In genomic region chr15:71804695-71805470, GRCh38 we compare ENCODE assay signal across 18 cellular contexts. TPM values are rescaled to one million over a fixed set of nuclear protein-coding genes. Genes with fewer than 3 reads are reported as not detected.
A peak's percentile ranks its signal among the peaks of the same experiment; 100 is the strongest.
DNase-seq lines count a peak whose midpoint lies in the region; ATAC-seq, FAIRE-seq and TF ChIP-seq lines count a peak whose summit lies in the region.
"Had no signal": no experiment of that assay in that cellular context is flagged by ENCODE, and none has a peak within 500 bp of the region (broad histone marks: within the 10 kb centered on the region; RNA-seq: fewer than 3 reads in every experiment).

No MANE protein-coding gene starts in this region.

- TF ChIP-seq POLR2A in esophagus squamous epithelium (IDR thresholded peaks at IDR 0.05) = no peak

- H3K27me3 ChIP-seq in adipocyte (replicated peaks; ENCODE audit: control insufficient read depth, insufficient read depth, low read length) (peaks cover 10% of the 10 kb centered on the region), neural progenitor cell (no peaks in the 10 kb centered on the region), esophagus squamous epithelium (no peaks in the 10 kb centered on the region)
- H3K27me3 ChIP-seq: dorsolateral prefrontal cortex had no signal

- intact Hi-C loops in esophagus squamous epithelium (cut with DNase I) = loop anchor here (10.0 kb wide), 1 partner anchor 350 kb away; no protein-coding TSS in a partner anchor

- no peak overlapping the region for H3K4me3 Mint-ChIP-seq in neural progenitor cell
- H3K4me3 Mint-ChIP-seq: activated T-helper 1 cell treated with anti-CD3 and anti-CD28 coated beads, Interleukin-12 subunit alpha, Interleukin-12 subunit beta, Interleukin-2, Interleukin-4 antibody, amounts not matched to agents 30 ng/mL and 10 ng/mL and 1 ng/mL, durations not matched to agents 14 hours and 24 hours and 36 hours; CD8-positive, alpha-beta T cell had no signal

- no peak overlapping the region for H3K4me2 ChIP-seq in neural progenitor cell

- no peak for TF ChIP-seq CTCF in neural progenitor cell (IDR thresholded peaks at IDR 0.05)
- TF ChIP-seq CTCF in esophagus squamous epithelium (IDR thresholded peaks at IDR 0.05) = no peak

- no peaks in the 10 kb centered on the region for H3K9me3 Mint-ChIP-seq in neural progenitor cell
- H3K9me3 Mint-ChIP-seq: activated T-helper 1 cell treated with anti-CD3 and anti-CD28 coated beads, Interleukin-12 subunit alpha, Interleukin-12 subunit beta, Interleukin-2, Interleukin-4 antibody, amounts not matched to agents 30 ng/mL and 10 ng/mL and 1 ng/mL, durations not matched to agents 14 hours and 24 hours and 36 hours; CD8-positive, alpha-beta T cell; memory B cell had no signal

- DNase-seq in GM18507 (ENCODE audit: extremely low spot score, insufficient read length, low read depth) (no peak), adipocyte (ENCODE audit: low read depth) (peak; percentile 9), neural progenitor cell (ENCODE audit: low spot score) (no peak), HTR-8/SVneo (ENCODE audit: insufficient read length, low spot score) (no peak), esophagus squamous epithelium (lab: John Stamatoyannopoulos, UW) (no peak)
- DNase-seq: activated CD4-positive, alpha-beta T cell treated with anti-CD3 and anti-CD28 coated beads, Interleukin-2, amount 50 U/mL, for 48 hours; aorta; CD8-positive, alpha-beta T cell; dorsolateral prefrontal cortex; NCI-H1048; nucleus accumbens; Right ventricle myocardium superior had no signal

- 77 to 78% methylated on average over 5 to 6 of the region's 6 CpGs for WGBS in esophagus squamous epithelium, 2 donors

- peaks cover 12% of the 10 kb centered on the region for H3K4me1 ChIP-seq in adipocyte (ENCODE audit: control insufficient read depth, insufficient read depth, low read length)
- peaks cover 32% of the 10 kb centered on the region for H3K4me1 ChIP-seq in neural progenitor cell
- H3K4me1 ChIP-seq in esophagus squamous epithelium = peaks cover 0 to 15% (median 0%) of the 10 kb centered on the region in 3 donors

- H3K9ac ChIP-seq in adipocyte (ENCODE audit: low read length) = no peak overlapping the region
- H3K9ac ChIP-seq in neural progenitor cell = no peak overlapping the region

- H3K27ac ChIP-seq in neural progenitor cell (no peak overlapping the region), esophagus squamous epithelium (no peak overlapping the region)
- H3K27ac ChIP-seq: dorsolateral prefrontal cortex had no signal

- FAIRE-seq in GM18507 (lab: Jason Lieb, UNC) = peak; percentile 58
- no peak for FAIRE-seq in HTR-8/SVneo (lab: Jason Lieb, UNC)
- FAIRE-seq: TTC549 had no signal

- H3K4me3 ChIP-seq in adipocyte (ENCODE audit: low read length) = no peak overlapping the region
- H3K4me3 ChIP-seq in neural progenitor cell = no peak overlapping the region
- no peak overlapping the region for H3K4me3 ChIP-seq in esophagus squamous epithelium
- H3K4me3 ChIP-seq: dorsolateral prefrontal cortex had no signal

- H3K4me1 Mint-ChIP-seq in neural progenitor cell = peaks cover 43% of the 10 kb centered on the region

- peaks cover 24% of the 10 kb centered on the region for H3F3A ChIP-seq in neural progenitor cell (ENCODE audit: low read depth)

- peaks cover 6% of the 10 kb centered on the region for H4K20me1 ChIP-seq in neural progenitor cell (ENCODE audit: low read depth)

- H3K36me3 Mint-ChIP-seq in neural progenitor cell = no peaks in the 10 kb centered on the region
- H3K36me3 Mint-ChIP-seq: CD8-positive, alpha-beta T cell had no signal

- ATAC-seq in HG02798 (IDR thresholded peaks at IDR 0.05; ENCODE audit: poor library complexity, unreplicated experiment) = peak; percentile 48
- ATAC-seq in HG03196 (IDR thresholded peaks at IDR 0.05; ENCODE audit: unreplicated experiment) = no peak
- ATAC-seq: CD8-positive, alpha-beta T cell had no signal

- H3K27me3 Mint-ChIP-seq in neural progenitor cell (ENCODE audit: insufficient read depth, low read depth) = peaks cover 11% of the 10 kb centered on the region

- peak overlapping the region; percentile 27 for H3K27ac Mint-ChIP-seq in neural progenitor cell
- H3K27ac Mint-ChIP-seq: activated T-helper 1 cell treated with anti-CD3 and anti-CD28 coated beads, Interleukin-12 subunit alpha, Interleukin-12 subunit beta, Interleukin-2, Interleukin-4 antibody, amounts not matched to agents 30 ng/mL and 10 ng/mL and 1 ng/mL, durations not matched to agents 14 hours and 24 hours and 36 hours; CD8-positive, alpha-beta T cell; memory B cell had no signal

- H2AFZ ChIP-seq in neural progenitor cell (replicated peaks) = no peak overlapping the region

- no peaks in the 10 kb centered on the region for H3K9me3 ChIP-seq in adipocyte (ENCODE audit: control insufficient read depth, low read length)
- no peaks in the 10 kb centered on the region for H3K9me3 ChIP-seq in neural progenitor cell (ENCODE audit: low read depth)
- no peaks in the 10 kb centered on the region for H3K9me3 ChIP-seq in esophagus squamous epithelium

- no peaks in the 10 kb centered on the region for H3K36me3 ChIP-seq in adipocyte (ENCODE audit: control insufficient read depth, insufficient read depth, low read length, severe bottlenecking)
- H3K36me3 ChIP-seq in neural progenitor cell = no peaks in the 10 kb centered on the region
- no peaks in the 10 kb centered on the region for H3K36me3 ChIP-seq in esophagus squamous epithelium

- no peaks in the 10 kb centered on the region for H3K79me2 ChIP-seq in neural progenitor cell (ENCODE audit: low read depth)

RNA-seq across cellular contexts. Expression of gene NR2E3, which starts 5.5 kb away (rescaled TPM):
- total RNA-seq in neural progenitor cell (ENCODE audit: low replicate concordance) (0.28 TPM in 1 of 2 replicates, not detected in the other), esophagus squamous epithelium (under 1 TPM; 0.13 to 0.38 (median 0.27) TPM)
- total RNA-seq: activated T-helper 1 cell treated with anti-CD3 and anti-CD28 coated beads, Interleukin-12 subunit alpha, Interleukin-12 subunit beta, Interleukin-2, Interleukin-4 antibody, amounts not matched to agents 30 ng/mL and 10 ng/mL and 1 ng/mL, durations not matched to agents 14 hours and 24 hours and 36 hours; CD8-positive, alpha-beta T cell; G401 had no signal
